In genomic region chr3:126485131-126485530, GRCh38 we compare ENCODE assay signal across 1 cellular context.
TF ChIP-seq lines count a peak whose summit lies in the region.

No MANE protein-coding gene starts in this region.

TF ChIP-seq in HepG2, 621 proteins besides CTCF, POLR2A, EP300 and RAD21:
- TF ChIP-seq ZSCAN22 (CRISPR knock-in tag; IDR thresholded peaks at IDR 0.05): no peak
- no peak for TF ChIP-seq KMT2A (CRISPR knock-in tag; IDR thresholded peaks at IDR 0.05)
- TF ChIP-seq NFATC3 (CRISPR knock-in tag; IDR thresholded peaks at IDR 0.05): no peak
- no peak for TF ChIP-seq SYNCRIP (IDR thresholded peaks at IDR 0.05; ENCODE audit: insufficient read depth, low read depth, low read length)
- TF ChIP-seq AKNA (CRISPR knock-in tag; IDR thresholded peaks at IDR 0.05; ENCODE audit: borderline replicate concordance): no peak
- no peak for TF ChIP-seq ISL2 (CRISPR knock-in tag; IDR thresholded peaks at IDR 0.05)
- no peak for TF ChIP-seq SCMH1 (CRISPR knock-in tag; IDR thresholded peaks at IDR 0.05; ENCODE audit: borderline replicate concordance)
- TF ChIP-seq ZC3H4 (CRISPR knock-in tag; IDR thresholded peaks at IDR 0.05; ENCODE audit: borderline replicate concordance): no peak
- no peak for TF ChIP-seq ASH2L (IDR thresholded peaks at IDR 0.05; ENCODE audit: insufficient read length, low read depth, low read length)
- TF ChIP-seq MBD4 (IDR thresholded peaks at IDR 0.05; ENCODE audit: borderline replicate concordance, low read length): no peak
- no peak for TF ChIP-seq GMEB2 (CRISPR knock-in tag; IDR thresholded peaks at IDR 0.05; ENCODE audit: low read depth)
